23 cellular contexts compared by ENCODE assay signal in genomic region chr3:197392961-197393360, GRCh38.
A peak's percentile ranks its signal among the peaks of the same experiment; 100 is the strongest.
DNase-seq lines count a peak whose midpoint lies in the region; ATAC-seq, FAIRE-seq and TF ChIP-seq lines count a peak whose summit lies in the region.
"Had no signal": no experiment of that assay in that cellular context is flagged by ENCODE, and none has a peak within 500 bp of the region (broad histone marks: within the 10 kb centered on the region; RNA-seq: fewer than 3 reads in every experiment).

No MANE protein-coding gene starts in this region.

- CTCF ChIA-PET in GM12878 (lab: Yijun Ruan, JAX): interaction anchor here (1.1 to 3.3 kb wide), 3 partner anchors 61 to 135 kb away, joined by 4 to 16 read pairs (median 4); no protein-coding TSS in a partner anchor

- TF ChIP-seq EP300 in GM12878 (IDR thresholded peaks at IDR 0.05; ENCODE audit: borderline replicate concordance in 1 of 2, control insufficient read depth in 1 of 2, low read depth in 2 of 2, low read length in 2 of 2) (no peak), suprapubic skin (IDR thresholded peaks at IDR 0.05) (no peak)

- H2BK15ac ChIP-seq in neuronal stem cell (ENCODE audit: low read length): no peak overlapping the region

- H3K14ac ChIP-seq in neuronal stem cell (ENCODE audit: low read length): no peak overlapping the region

- H2AFZ ChIP-seq in GM12878 (ENCODE audit: control insufficient read depth, low read depth, low read length) (no peak overlapping the region), neuronal stem cell (ENCODE audit: low read length) (no peak overlapping the region)

- H3K9ac ChIP-seq in GM12878 (ENCODE audit: control insufficient read depth, insufficient read depth, low read length) (no peak overlapping the region), neuronal stem cell (ENCODE audit: low read depth, low read length, poor library complexity) (no peak overlapping the region)

- H2BK12ac ChIP-seq in neuronal stem cell (ENCODE audit: low read length): no peak overlapping the region

- H3K36me3 ChIP-seq in GM12878 (ENCODE audit: control insufficient read depth in 2 of 2, insufficient read depth in 2 of 2, low read length in 1 of 2): no peaks in the 10 kb centered on the region
- H3K36me3 ChIP-seq in suprapubic skin: no peaks in the 10 kb centered on the region
- no peaks in the 10 kb centered on the region for H3K36me3 ChIP-seq in neuronal stem cell (replicated peaks in 1 of 2; ENCODE audit: control insufficient read depth in 2 of 2, insufficient read depth in 2 of 2, low read length in 2 of 2)
- H3K36me3 ChIP-seq: HAP-1, thyroid gland had no signal

- H3K27ac ChIP-seq in GM12878 (ENCODE audit: control insufficient read depth, insufficient read depth) (peak overlapping the region; percentile 89), suprapubic skin (no peak overlapping the region), neuronal stem cell (replicated peaks; ENCODE audit: low read length) (no peak overlapping the region)
- H3K27ac ChIP-seq: thyroid gland had no signal

- no TSS peak for BruUV-seq in GM12878 (replicated peaks; lab: Mats Ljungman, UMichigan)

- SMC1A ChIA-PET in GM12878 (lab: Charles Lee; ENCODE audit: uncharacterized antibody, unreplicated experiment): interaction anchor here (1.3 kb wide), 1 partner anchor 94 kb away, joined by 3 read pairs; no protein-coding TSS in a partner anchor

- H3K18ac ChIP-seq in neuronal stem cell (ENCODE audit: low read length): no peak overlapping the region

- no peaks in the 10 kb centered on the region for H3K79me2 ChIP-seq in GM12878 (ENCODE audit: control insufficient read depth, insufficient read depth, low read length)

- no peak for TF ChIP-seq RAD21 in GM12878 (IDR thresholded peaks at IDR 0.05; ENCODE audit: insufficient read depth, low read depth, low read length)

- POLR2A ChIA-PET in GM12878 (lab: Charles Lee): interaction anchor here (0.5 kb wide), 2 partner anchors 40 to 171 kb away, joined by 3 to 4 read pairs; no protein-coding TSS in a partner anchor

- in situ Hi-C loops in GM12878 (cut with MboI): no loop called here

- no peak for TF ChIP-seq POLR2A in GM12878 (IDR thresholded peaks at IDR 0.05; ENCODE audit: low read depth, low read length)
- no peak for TF ChIP-seq POLR2A in suprapubic skin (IDR thresholded peaks at IDR 0.05)

- no peaks in the 10 kb centered on the region; the same call in 1 of the 3 replicates for H3K9me3 ChIP-seq in GM12878 (replicated peaks; ENCODE audit: control insufficient read depth, insufficient read depth, low read length)
- no peaks in the 10 kb centered on the region for H3K9me3 ChIP-seq in suprapubic skin
- H3K9me3 ChIP-seq in neuronal stem cell (replicated peaks in 1 of 2; ENCODE audit: control insufficient read depth in 2 of 2, insufficient read depth in 1 of 2, low read depth in 1 of 2, low read length in 2 of 2): no peaks in the 10 kb centered on the region
- H3K9me3 ChIP-seq: HAP-1, thyroid gland had no signal

- WGBS in GM12878 (ENCODE audit: insufficient coverage, insufficient replicate concordance, low lambda C conversion rate, missing lambda C conversion rate): 71% methylated on average over 3 of the region's 3 CpGs
- 78% methylated on average over 3 of the region's 3 CpGs for WGBS in suprapubic skin
- no CpG with 5 or more reads among the region's 3 CpGs for WGBS in neuronal stem cell (ENCODE audit: extremely low coverage in 2 of 2, insufficient read length in 2 of 2, insufficient replicate concordance in 1 of 2), 2 donors

- ATAC-seq in GM12878 (no peak), left lobe of liver (no peak), HG03469 (IDR thresholded peaks at IDR 0.05; ENCODE audit: unreplicated experiment) (no peak)
- ATAC-seq: T-cell had no signal

- no peaks in the 10 kb centered on the region for H4K20me1 ChIP-seq in GM12878 (ENCODE audit: control insufficient read depth, insufficient read depth)

- H3K27me3 ChIP-seq in GM12878 (replicated peaks in 1 of 2; ENCODE audit: control insufficient read depth in 2 of 2, insufficient read depth in 2 of 2, low read length in 1 of 2) (no peaks in the 10 kb centered on the region), suprapubic skin (peaks cover 7% of the 10 kb centered on the region), neuronal stem cell (ENCODE audit: control insufficient read depth in 3 of 3, insufficient read depth in 3 of 3, low read depth in 1 of 3, low read length in 3 of 3) (peaks cover 0 to 21% (median 0%) of the 10 kb centered on the region in 3 experiments)
- H3K27me3 ChIP-seq: thyroid gland had no signal

- no peak overlapping the region for H3K4me3 ChIP-seq in GM12878
- H3K4me3 ChIP-seq in suprapubic skin: no peak overlapping the region
- H3K4me3 ChIP-seq in neuronal stem cell (ENCODE audit: low read length in 2 of 2): no peak overlapping the region
- H3K4me3 ChIP-seq: HAP-1, thyroid gland had no signal

- TF ChIP-seq CTCF in GM12878 (IDR thresholded peaks at IDR 0.05 in 2 of 3, conservative IDR thresholded peaks at IDR 0.05 in 1 of 3; ENCODE audit: control insufficient read depth in 2 of 3, extremely low read depth in 1 of 3, insufficient read depth in 1 of 3, low read depth in 3 of 3, low read length in 3 of 3) (no peak), suprapubic skin (IDR thresholded peaks at IDR 0.05) (no peak)

- H4K91ac ChIP-seq in neuronal stem cell (ENCODE audit: low read depth, low read length, poor library complexity): no peak overlapping the region

- FAIRE-seq in GM12878 (lab: Jason Lieb, UNC): no peak
- FAIRE-seq: endometrium, GM12892, small intestine had no signal

- no peak overlapping the region for H4K8ac ChIP-seq in neuronal stem cell (ENCODE audit: low read depth, low read length)

- H3K4me2 ChIP-seq in GM12878 (ENCODE audit: control insufficient read depth, insufficient read depth): peak overlapping the region; percentile 85; the same call in 1 of the 2 replicates
- no peak overlapping the region for H3K4me2 ChIP-seq in neuronal stem cell (ENCODE audit: insufficient read depth, low read length, poor library complexity, severe bottlenecking)

- no peak overlapping the region for H2AK5ac ChIP-seq in neuronal stem cell (ENCODE audit: low read depth, low read length)

- H3K4ac ChIP-seq in neuronal stem cell (ENCODE audit: low read length): no peak overlapping the region

- H3K23ac ChIP-seq in neuronal stem cell (ENCODE audit: low read depth, low read length, poor library complexity): no peak overlapping the region

- no peaks in the 10 kb centered on the region for H3K79me1 ChIP-seq in neuronal stem cell (ENCODE audit: low read depth, low read length)

- DNase-seq in AG08395 (ENCODE audit: low spot score) (peak; percentile 3), HS-5 (ENCODE audit: low read depth) (peak; percentile 30), GM12878 (ENCODE audit: low read depth, low spot score) (no peak), left lobe of liver (ENCODE audit: low spot score) (peak; percentile 21), suprapubic skin (ENCODE audit: low spot score in 2 of 2) (no peak), neuronal stem cell (ENCODE audit: low spot score) (no peak), kidney glomerular epithelial cell (lab: John Stamatoyannopoulos, UW) (no peak)
- DNase-seq: activated CD4-positive, alpha-beta T cell treated with anti-CD3 and anti-CD28 coated beads, Interleukin-2, amount 10 ng/mL, durations not matched to agents 24 days and 14 days; activated naive CD8-positive, alpha-beta T cell treated with anti-CD3 and anti-CD28 coated beads, Interleukin-2, amount 10 ng/mL, durations not matched to agents 7 days and 5 days; cortex of kidney; DMS 273 treated with DMSO at 0.1 percent for 48 hours; foreskin fibroblast; NCI-H1694; NCI-H748 treated with DMSO at 0.1 percent for 48 hours; SHP77; small intestine; stimulated activated naive CD4-positive, alpha-beta T cell; T-cell; thyroid gland had no signal

- no peak overlapping the region for H2BK5ac ChIP-seq in neuronal stem cell (ENCODE audit: low read length)

- intact Hi-C loops in GM12878 (cut with micrococcal nuclease; ENCODE audit: unreplicated experiment): loop anchor here (10.0 kb wide), 1 partner anchor 138 kb away; no protein-coding TSS in a partner anchor

- H2BK120ac ChIP-seq in neuronal stem cell (ENCODE audit: low read depth, low read length): no peak overlapping the region

- H3K4me1 ChIP-seq in GM12878 (ENCODE audit: control insufficient read depth, insufficient read depth, low read length) (peaks cover 30% of the 10 kb centered on the region), suprapubic skin (peaks cover 15% of the 10 kb centered on the region), neuronal stem cell (ENCODE audit: control insufficient read depth in 2 of 2, insufficient read depth in 1 of 2, low read depth in 1 of 2, low read length in 2 of 2) (no peaks in the 10 kb centered on the region)
- H3K4me1 ChIP-seq: HAP-1 had no signal

- RAD21 ChIA-PET in GM12878 (lab: Charles Lee; ENCODE audit: unreplicated experiment): interaction anchor here (2.3 kb wide), 1 partner anchor 99 kb away, joined by 8 read pairs; no protein-coding TSS in a partner anchor

TF ChIP-seq in GM12878, 131 proteins besides CTCF, POLR2A, EP300 and RAD21:
- no peak for TF ChIP-seq ZNF622 (IDR thresholded peaks at IDR 0.05)
TF ChIP-seq in GM12878: peak in this region for 0.

Comparison
In these comparisons a context has a peak if more than half of its experiments do, and no peak if none do; other contexts are left out.
1. DNase-seq: peak in AG08395 (single experiment), HS-5 (single experiment) and left lobe of liver (single experiment); none in GM12878 (single experiment), suprapubic skin (0 of 2), neuronal stem cell (single experiment) and kidney glomerular epithelial cell (single experiment).